8 cellular contexts compared by ENCODE assay signal in genomic region chr12:19915392-19916192, GRCh38.
A peak's percentile ranks its signal among the peaks of the same experiment; 100 is the strongest.
DNase-seq lines count a peak whose midpoint lies in the region; ATAC-seq and TF ChIP-seq lines count a peak whose summit lies in the region.

No MANE protein-coding gene starts in this region.

- H3K36me3 ChIP-seq in body of pancreas (replicated peaks in 1 of 2; ENCODE audit: insufficient read depth in 1 of 2, low read depth in 2 of 2) (no peaks in the 10 kb centered on the region), aorta (ENCODE audit: control insufficient read depth in 1 of 2, insufficient read depth in 2 of 2, low read length in 1 of 2) (no peaks in the 10 kb centered on the region)

- peaks cover 27% of the 10 kb centered on the region for H3K4me1 ChIP-seq in body of pancreas
- H3K4me1 ChIP-seq in aorta (ENCODE audit: control insufficient read depth in 1 of 2, insufficient read depth in 2 of 2, low read length in 2 of 2): peaks cover 2 to 6% of the 10 kb centered on the region in 2 donors

- 21 to 30% methylated on average over 3 of the region's 3 CpGs for WGBS in body of pancreas, 2 donors
- WGBS in aorta, 2 donors: 64 to 68% methylated on average over 3 of the region's 3 CpGs

- peak; percentile 37 for TF ChIP-seq CTCF in GM12873 (IDR thresholded peaks at IDR 0.05; ENCODE audit: insufficient read depth, low read depth, low read length, missing control alignments)
- TF ChIP-seq CTCF in body of pancreas (IDR thresholded peaks at IDR 0.05): peak; percentile 22 to 80 (median 76)

- TF ChIP-seq POLR2A in body of pancreas (IDR thresholded peaks at IDR 0.05): no peak

- DNase-seq in NCI-H128 (lab: John Stamatoyannopoulos, UW; ENCODE audit: unreplicated experiment) (peak; percentile 22), body of pancreas (peak in 3 of 4 donors; percentile 5 to 19 (median 16)), kidney tubule cell (ENCODE audit: low spot score) (peak; percentile 28), aorta (no peak), anterior cingulate cortex (lab: John Stamatoyannopoulos, UW) (no peak)
- DNase-seq in activated CD4-positive, alpha-beta T cell treated with anti-CD3 and anti-CD28 coated beads for 48 hours: no peak

- H3K9me3 ChIP-seq in body of pancreas (no peaks in the 10 kb centered on the region), aorta (ENCODE audit: control insufficient read depth, low read length) (no peaks in the 10 kb centered on the region)

- intact Hi-C loops in body of pancreas (cut with DNase I): loop anchor here (10.0 kb wide), 1 partner anchor 459 kb away; no protein-coding TSS in a partner anchor
- intact Hi-C loops in aorta (cut with DNase I): no loop called here

- H3K27me3 ChIP-seq in body of pancreas (no peaks in the 10 kb centered on the region), aorta (ENCODE audit: control insufficient read depth in 1 of 2, insufficient read depth in 2 of 2, low read length in 1 of 2) (no peaks in the 10 kb centered on the region)

- H3K4me3 ChIP-seq in body of pancreas: no peak overlapping the region
- no peak overlapping the region for H3K4me3 ChIP-seq in aorta (ENCODE audit: low read length in 2 of 2)

- peak; percentile 81 for ATAC-seq in body of pancreas
- ATAC-seq in aorta (ENCODE audit: low FRiP score): peak; percentile 68
- no peak for ATAC-seq in GM19463 (IDR thresholded peaks at IDR 0.05; ENCODE audit: unreplicated experiment)

- H3K27ac ChIP-seq in body of pancreas (no peak overlapping the region), aorta (ENCODE audit: low read depth in 1 of 2, low read length in 2 of 2) (peak overlapping the region in 1 of 2 donors; percentile 57)

Comparison
In these comparisons a context has a peak if more than half of its experiments do, and no peak if none do; other contexts are left out.
1. DNase-seq: peak in NCI-H128 (single experiment), body of pancreas (3 of 4) and kidney tubule cell (single experiment); none in aorta (0 of 2), anterior cingulate cortex (0 of 58) and activated CD4-positive, alpha-beta T cell treated with anti-CD3 and anti-CD28 coated beads for 48 hours (single experiment).